In genomic region chr6:14744212-14744556, GRCh38 we compare ENCODE assay signal across 13 cellular contexts.
DNase-seq lines count a peak whose midpoint lies in the region; ATAC-seq and TF ChIP-seq lines count a peak whose summit lies in the region.
"Had no signal": no experiment of that assay in that cellular context is flagged by ENCODE, and none has a peak within 500 bp of the region (broad histone marks: within the 10 kb centered on the region; RNA-seq: fewer than 3 reads in every experiment).

No MANE protein-coding gene starts in this region.

- peaks cover 33% of the 10 kb centered on the region for H3K9me3 Mint-ChIP-seq in activated CD4-positive, alpha-beta T cell treated with anti-CD3 and anti-CD28 coated beads, Interleukin-2, amount 10 ng/mL, durations not matched to agents 7 days and 5 days
- H3K9me3 Mint-ChIP-seq in T-cell, result peaks cover 0 to 11% (median 5%) of the 10 kb centered on the region in 3 donors
- H3K9me3 Mint-ChIP-seq in endodermal cell, result peaks cover 3% of the 10 kb centered on the region
- H3K9me3 Mint-ChIP-seq in stimulated activated memory B cell treated with anti-CD40 and anti-IgM and Interleukin-4, amounts not matched to agents 10 μg/mL and 1 μg/mL and 100 μg/mL, for 72 hours, result peaks cover 5% of the 10 kb centered on the region

- TF ChIP-seq CTCF in endodermal cell (conservative IDR thresholded peaks at IDR 0.05) (no peak), GM13977 (IDR thresholded peaks at IDR 0.05; ENCODE audit: extremely low read depth, insufficient read depth, missing control alignments) (no peak)

- POLR2A ChIA-PET in activated CD4-positive, alpha-beta T cell treated with anti-CD3 and anti-CD28 coated beads, Interleukin-2, amount 10 ng/mL, durations not matched to agents 7 days and 5 days (lab: Charles Lee), result no interaction called here
- POLR2A ChIA-PET in T-cell (lab: Charles Lee), result no interaction called here

- H3K4me1 ChIP-seq in endodermal cell (ENCODE audit: control insufficient read depth, insufficient read depth, low read length), result no peaks in the 10 kb centered on the region
- H3K4me1 ChIP-seq: SJCRH30 had no signal

- ATAC-seq in T-cell (replicated peaks in 1 of 4), result no peak
- ATAC-seq in stimulated activated memory B cell treated with anti-CD40 and anti-IgM and Interleukin-4, amounts not matched to agents 10 μg/mL and 1 μg/mL and 100 μg/mL, for 72 hours, result no peak

- no peaks in the 10 kb centered on the region for H3K27me3 Mint-ChIP-seq in activated CD4-positive, alpha-beta T cell treated with anti-CD3 and anti-CD28 coated beads, Interleukin-2, amount 10 ng/mL, durations not matched to agents 7 days and 5 days
- H3K27me3 Mint-ChIP-seq in T-cell, result no peaks in the 10 kb centered on the region
- no peaks in the 10 kb centered on the region for H3K27me3 Mint-ChIP-seq in endodermal cell (ENCODE audit: insufficient read depth)
- H3K27me3 Mint-ChIP-seq in stimulated activated memory B cell treated with anti-CD40 and anti-IgM and Interleukin-4, amounts not matched to agents 10 μg/mL and 1 μg/mL and 100 μg/mL, for 72 hours, result no peaks in the 10 kb centered on the region

- H3K36me3 Mint-ChIP-seq in activated CD4-positive, alpha-beta T cell treated with anti-CD3 and anti-CD28 coated beads, Interleukin-2, amount 10 ng/mL, durations not matched to agents 7 days and 5 days (ENCODE audit: low read depth), result peaks cover 26% of the 10 kb centered on the region
- H3K36me3 Mint-ChIP-seq in T-cell (no peaks in the 10 kb centered on the region), endodermal cell (ENCODE audit: low read depth) (no peaks in the 10 kb centered on the region)
- H3K36me3 Mint-ChIP-seq in stimulated activated memory B cell treated with anti-CD40 and anti-IgM and Interleukin-4, amounts not matched to agents 10 μg/mL and 1 μg/mL and 100 μg/mL, for 72 hours, result no peaks in the 10 kb centered on the region

- no peak for DNase-seq in activated CD4-positive, alpha-beta T cell treated with anti-CD3 and anti-CD28 coated beads, Interleukin-2, amount 10 ng/mL, durations not matched to agents 7 days and 5 days
- no peak for DNase-seq in activated CD4-positive, alpha-beta T cell treated with anti-CD3 and anti-CD28 coated beads for 1 hour
- DNase-seq in T-cell (no peak), endodermal cell (peak; percentile 3), NCI-H2171 (lab: John Stamatoyannopoulos, UW) (no peak), GM13977 (ENCODE audit: low spot score) (no peak)
- DNase-seq in stimulated activated CD4-positive, alpha-beta T cell treated with anti-CD3 and anti-CD28 coated beads, Interleukin-2, amount 100 ng/mL, for 24 hours, result no peak
- DNase-seq: Kasumi-1, NCI-H1436, NCI-H2227 treated with DMSO at 0.1 percent for 48 hours, SJCRH30 had no signal

- H3K9ac ChIP-seq in endodermal cell (ENCODE audit: extremely low read depth, low read length, poor library complexity, severe bottlenecking), result no peak overlapping the region

- peaks cover 68% of the 10 kb centered on the region for H3K4me1 Mint-ChIP-seq in activated CD4-positive, alpha-beta T cell treated with anti-CD3 and anti-CD28 coated beads, Interleukin-2, amount 10 ng/mL, durations not matched to agents 7 days and 5 days
- peaks cover 11 to 28% (median 26%) of the 10 kb centered on the region in 3 donors for H3K4me1 Mint-ChIP-seq in T-cell
- H3K4me1 Mint-ChIP-seq in endodermal cell, result no peaks in the 10 kb centered on the region
- peaks cover 54% of the 10 kb centered on the region for H3K4me1 Mint-ChIP-seq in stimulated activated memory B cell treated with anti-CD40 and anti-IgM and Interleukin-4, amounts not matched to agents 10 μg/mL and 1 μg/mL and 100 μg/mL, for 72 hours

- peak overlapping the region; percentile 15 for H3K4me3 Mint-ChIP-seq in activated CD4-positive, alpha-beta T cell treated with anti-CD3 and anti-CD28 coated beads, Interleukin-2, amount 10 ng/mL, durations not matched to agents 7 days and 5 days
- H3K4me3 Mint-ChIP-seq in T-cell (no peak overlapping the region), endodermal cell (no peak overlapping the region)
- H3K4me3 Mint-ChIP-seq in stimulated activated memory B cell treated with anti-CD40 and anti-IgM and Interleukin-4, amounts not matched to agents 10 μg/mL and 1 μg/mL and 100 μg/mL, for 72 hours, result no peak overlapping the region

- H3K9me3 ChIP-seq in endodermal cell (ENCODE audit: control insufficient read depth, low read length), result no peaks in the 10 kb centered on the region
- H3K9me3 ChIP-seq: SJCRH30 had no signal

- CTCF ChIA-PET in activated CD4-positive, alpha-beta T cell treated with anti-CD3 and anti-CD28 coated beads, Interleukin-2, amount 10 ng/mL, durations not matched to agents 7 days and 5 days (lab: Charles Lee), result interaction anchor here (0.7 to 1.1 kb wide), 3 partner anchors 9 to 427 kb away, joined by 3 to 6 read pairs (median 4); no protein-coding TSS in a partner anchor
- CTCF ChIA-PET in T-cell (lab: Charles Lee), result interaction anchor here in 1 of 2 donors (0.7 kb wide), 1 partner anchor 402 kb away, joined by 4 read pairs; no protein-coding TSS in a partner anchor

- H3K4me3 ChIP-seq in endodermal cell (ENCODE audit: low read length), result no peak overlapping the region
- H3K4me3 ChIP-seq: coronary artery, SJCRH30 had no signal

- no peaks in the 10 kb centered on the region for H3K27me3 ChIP-seq in endodermal cell (ENCODE audit: control insufficient read depth, insufficient read depth, low read length, poor library complexity, severe bottlenecking)
- H3K27me3 ChIP-seq: SJCRH30 had no signal

- no peaks in the 10 kb centered on the region for H3K36me3 ChIP-seq in endodermal cell (ENCODE audit: control insufficient read depth, insufficient read depth, low read length)
- H3K36me3 ChIP-seq: SJCRH30 had no signal

- H3K27ac Mint-ChIP-seq in activated CD4-positive, alpha-beta T cell treated with anti-CD3 and anti-CD28 coated beads, Interleukin-2, amount 10 ng/mL, durations not matched to agents 7 days and 5 days, result peak overlapping the region; percentile 86
- H3K27ac Mint-ChIP-seq in T-cell, result peak overlapping the region; percentile 48 to 49
- no peak overlapping the region for H3K27ac Mint-ChIP-seq in endodermal cell
- H3K27ac Mint-ChIP-seq in stimulated activated memory B cell treated with anti-CD40 and anti-IgM and Interleukin-4, amounts not matched to agents 10 μg/mL and 1 μg/mL and 100 μg/mL, for 72 hours, result peak overlapping the region; percentile 83

- H3K27ac ChIP-seq in endodermal cell (ENCODE audit: low read depth, low read length), result no peak overlapping the region
- H3K27ac ChIP-seq: SJCRH30 had no signal

- in situ Hi-C loops in GM13977 (cut with MboI; ENCODE audit: low pct_unique_long_range_greater_than_20kb, low sequenced_read_pairs, unreplicated experiment), result no loop called here

- 86 to 98% methylated on average over 1 to 3 of the region's 3 CpGs for WGBS in endodermal cell (ENCODE audit: insufficient coverage in 1 of 2, insufficient read length in 1 of 2), 2 experiments
